ENCODE assay signal across 8 cellular contexts in genomic region chr7:55365680-55366460, GRCh38. TPM values are rescaled to one million over a fixed set of nuclear protein-coding genes. Genes with fewer than 3 reads are reported as not detected.
DNase-seq lines count a peak whose midpoint lies in the region; ATAC-seq, FAIRE-seq and TF ChIP-seq lines count a peak whose summit lies in the region.

No MANE protein-coding gene starts in this region.

- H3K27ac ChIP-seq in adrenal gland (peak overlapping the region; percentile 96 to 100 (median 98)), upper lobe of right lung (peak overlapping the region; percentile 100)

- peaks cover 8 to 20% of the 10 kb centered on the region in 2 donors for H3K4me1 ChIP-seq in adrenal gland (replicated peaks in 1 of 2)
- H3K4me1 ChIP-seq in upper lobe of right lung, result peaks cover 17% of the 10 kb centered on the region

- TF ChIP-seq POLR2A in GM12892 (IDR thresholded peaks at IDR 0.05; ENCODE audit: low read depth, low read length), result peak; percentile 87; the same call in 1 of the 2 replicates
- peak; percentile 54 to 89 for TF ChIP-seq POLR2A in adrenal gland (IDR thresholded peaks at IDR 0.05)

- WGBS in adrenal gland, 4 donors, result 0 to 1% (median 1%) methylated on average over 16 to 99 of the region's 99 CpGs; no CpG with 5 or more reads in 1 of the 4 donors

- no peaks in the 10 kb centered on the region for H3K36me3 ChIP-seq in adrenal gland (replicated peaks in 1 of 2)
- no peaks in the 10 kb centered on the region for H3K36me3 ChIP-seq in upper lobe of right lung

- ATAC-seq in HG02798 (IDR thresholded peaks at IDR 0.05; ENCODE audit: poor library complexity, unreplicated experiment) (peak; percentile 84), left cardiac atrium (peak; percentile 98 to 99), upper lobe of right lung (peak; percentile 99)

- H3K9me3 ChIP-seq in adrenal gland (replicated peaks in 1 of 3) (no peaks in the 10 kb centered on the region), upper lobe of right lung (no peaks in the 10 kb centered on the region)

- H3K27me3 ChIP-seq in adrenal gland, result no peaks in the 10 kb centered on the region
- H3K27me3 ChIP-seq in upper lobe of right lung, result no peaks in the 10 kb centered on the region

- TF ChIP-seq CTCF in adrenal gland (IDR thresholded peaks at IDR 0.05) (peak in 4 of 6 experiments; percentile 30 to 42 (median 33)), upper lobe of right lung (IDR thresholded peaks at IDR 0.05) (peak; percentile 32)

- DNase-seq in GM12892 (ENCODE audit: insufficient read length), result peak; percentile 80
- DNase-seq in NCI-H1417 (lab: John Stamatoyannopoulos, UW), result peak; percentile 92 to 99 (median 98)
- peak; percentile 97 for DNase-seq in SW480 (ENCODE audit: low spot score)
- peak; percentile 94 to 96 (median 95) for DNase-seq in adrenal gland
- peak; percentile 95 for DNase-seq in left cardiac atrium
- DNase-seq in posterior vena cava (ENCODE audit: low spot score), result peak; percentile 98
- DNase-seq in upper lobe of right lung, result peak; percentile 98

- FAIRE-seq in GM12892 (lab: Jason Lieb, UNC), result peak; percentile 99

- intact Hi-C loops in adrenal gland (cut with DNase I) (loop anchor here in 1 of 2 donors (10.0 kb wide), 1 partner anchor 91 kb away; no protein-coding TSS in a partner anchor), left cardiac atrium (cut with DNase I) (no loop called here), posterior vena cava (cut with DNase I) (no loop called here), upper lobe of right lung (cut with DNase I) (no loop called here)

- H3K4me3 ChIP-seq in adrenal gland, result peak overlapping the region; percentile 60 to 99 (median 94)
- H3K4me3 ChIP-seq in upper lobe of right lung, result peak overlapping the region; percentile 94

RNA-seq across cellular contexts. Expression of gene LANCL2, which starts 0.7 kb away (rescaled TPM):
- 6.5 TPM for polyA plus RNA-seq in GM12892 (2012; ENCODE audit: missing spikeins)
- total RNA-seq in adrenal gland (10 to 100 TPM; 10.6 to 25.9 (median 17.6) TPM), left cardiac atrium (10 to 100 TPM in 1 of 2 donors, 1 to 10 TPM in 1; 6.7 to 10.9 TPM), posterior vena cava (1 to 10 TPM; 6.5 to 9.8 TPM), upper lobe of right lung (6.5 TPM)
- 10 to 100 TPM; 10.5 to 21.0 (median 18.1) TPM for polyA plus RNA-seq in adrenal gland

Comparison
In these comparisons a context has a peak if more than half of its experiments do, and no peak if none do; other contexts are left out.
1. Peak in every context shown above with its lines: DNase-seq, ATAC-seq, H3K4me3 ChIP-seq and H3K27ac ChIP-seq.